In the genomic region with DNA sequence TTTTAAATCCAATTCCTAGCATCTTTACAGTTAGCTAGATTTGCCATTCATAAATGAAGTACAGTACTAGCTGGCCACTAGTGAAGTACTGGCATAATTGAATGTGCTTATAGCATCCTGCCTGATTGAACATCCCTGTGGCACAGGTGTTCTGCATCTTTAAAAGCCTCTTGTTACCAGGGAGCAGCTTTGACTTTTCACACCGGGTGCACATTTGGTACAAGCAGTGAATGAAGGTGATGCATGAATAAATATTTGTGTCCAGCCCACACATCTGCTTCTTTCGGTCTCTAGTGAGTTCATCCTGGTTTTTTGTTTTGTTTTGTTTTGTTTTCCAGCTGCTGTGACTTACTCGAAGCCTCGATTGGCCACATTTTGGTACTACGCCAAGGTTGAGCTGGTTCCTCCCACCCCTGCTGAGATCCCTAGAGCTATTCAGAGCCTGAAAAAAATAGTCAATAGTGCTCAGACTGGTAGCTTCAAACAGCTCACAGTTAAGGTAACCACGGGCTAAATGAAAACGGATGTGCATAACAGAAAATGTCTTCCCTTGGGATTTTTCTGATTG, we compare ENCODE assay signal across 12 cellular contexts. TPM values are rescaled to one million over a fixed set of nuclear protein-coding genes. Genes with fewer than 3 reads are reported as not detected.
DNase-seq lines count a peak whose midpoint lies in the region; ATAC-seq lines count a peak whose summit lies in the region.
"Had no signal": no experiment of that assay in that cellular context is flagged by ENCODE, and none has a peak within 500 bp of the region (broad histone marks: within the 10 kb centered on the region; RNA-seq: fewer than 3 reads in every experiment).

No MANE protein-coding gene starts in this region.

- peaks cover 78% of the 10 kb centered on the region for H3K36me3 Mint-ChIP-seq in stimulated activated naive CD8-positive, alpha-beta T cell treated with anti-CD3 and anti-CD28 coated beads, Interleukin-15, Interleukin-2, amounts not matched to agents 100 ng/mL and 50 ng/mL, for 24 hours (ENCODE audit: low read depth)

- H3K4me1 Mint-ChIP-seq in stimulated activated naive CD8-positive, alpha-beta T cell treated with anti-CD3 and anti-CD28 coated beads, Interleukin-15, Interleukin-2, amounts not matched to agents 100 ng/mL and 50 ng/mL, for 24 hours (ENCODE audit: low read depth): peaks cover 50% of the 10 kb centered on the region
- H3K4me1 Mint-ChIP-seq in stimulated activated naive CD8-positive, alpha-beta T cell treated with anti-CD3 and anti-CD28 coated beads, Interleukin-15, amount 100 ng/mL, for 72 hours: peaks cover 55% of the 10 kb centered on the region

- H3K27me3 Mint-ChIP-seq in stimulated activated naive CD8-positive, alpha-beta T cell treated with anti-CD3 and anti-CD28 coated beads, Interleukin-15, Interleukin-2, amounts not matched to agents 100 ng/mL and 50 ng/mL, for 24 hours: no peaks in the 10 kb centered on the region
- no peaks in the 10 kb centered on the region for H3K27me3 Mint-ChIP-seq in stimulated activated naive CD8-positive, alpha-beta T cell treated with anti-CD3 and anti-CD28 coated beads, Interleukin-15, amount 100 ng/mL, for 72 hours
- H3K27me3 Mint-ChIP-seq: IgD-negative memory B cell had no signal

- no peak for DNase-seq in stimulated activated naive CD8-positive, alpha-beta T cell treated with anti-CD3 and anti-CD28 coated beads, Interleukin-15, amount 100 ng/mL, for 72 hours
- DNase-seq in NCI-H2227 (lab: John Stamatoyannopoulos, UW; ENCODE audit: unreplicated experiment) (peak; percentile 35), fibroblast of gingiva (ENCODE audit: low read depth) (peak; percentile 54), ureter (ENCODE audit: low spot score) (no peak), KBM-7 (no peak)

- in situ Hi-C loops in KBM-7 (cut with MboI; ENCODE audit: low pct_unique_long_range_greater_than_20kb, low sequenced_read_pairs): no loop called here

- H3K27ac Mint-ChIP-seq in stimulated activated naive CD8-positive, alpha-beta T cell treated with anti-CD3 and anti-CD28 coated beads, Interleukin-15, Interleukin-2, amounts not matched to agents 100 ng/mL and 50 ng/mL, for 24 hours: peak overlapping the region; percentile 31
- H3K27ac Mint-ChIP-seq in stimulated activated naive CD8-positive, alpha-beta T cell treated with anti-CD3 and anti-CD28 coated beads, Interleukin-15, amount 100 ng/mL, for 72 hours: peak overlapping the region in 1 of 2 donors; percentile 41
- H3K27ac Mint-ChIP-seq: WTC11 had no signal

- H3K9me3 Mint-ChIP-seq in stimulated activated naive CD8-positive, alpha-beta T cell treated with anti-CD3 and anti-CD28 coated beads, Interleukin-15, Interleukin-2, amounts not matched to agents 100 ng/mL and 50 ng/mL, for 24 hours: no peaks in the 10 kb centered on the region
- H3K9me3 Mint-ChIP-seq in stimulated activated naive CD8-positive, alpha-beta T cell treated with anti-CD3 and anti-CD28 coated beads, Interleukin-15, amount 100 ng/mL, for 72 hours: no peaks in the 10 kb centered on the region
- H3K9me3 Mint-ChIP-seq: brain, IgD-negative memory B cell, nephron, WTC11 had no signal

- H3K4me3 Mint-ChIP-seq in stimulated activated naive CD8-positive, alpha-beta T cell treated with anti-CD3 and anti-CD28 coated beads, Interleukin-15, Interleukin-2, amounts not matched to agents 100 ng/mL and 50 ng/mL, for 24 hours: no peak overlapping the region
- no peak overlapping the region for H3K4me3 Mint-ChIP-seq in stimulated activated naive CD8-positive, alpha-beta T cell treated with anti-CD3 and anti-CD28 coated beads, Interleukin-15, amount 100 ng/mL, for 72 hours
- H3K4me3 Mint-ChIP-seq: WTC11 had no signal

- no peak for ATAC-seq in stimulated activated naive CD8-positive, alpha-beta T cell treated with anti-CD3 and anti-CD28 coated beads, Interleukin-15, amount 100 ng/mL, for 72 hours
- ATAC-seq in HG02884 (IDR thresholded peaks at IDR 0.05; ENCODE audit: unreplicated experiment) (no peak), HG02970 (IDR thresholded peaks at IDR 0.05; ENCODE audit: low FRiP score, unreplicated experiment) (no peak)
- ATAC-seq: WTC11 had no signal

RNA-seq across cellular contexts. Expression of a gene that starts 5.3 kb away (rescaled TPM):
- 174 TPM for total RNA-seq in ureter

RNA-seq across cellular contexts. Expression of a gene that starts 29.6 kb away (rescaled TPM):
- 106 TPM for total RNA-seq in ureter

RNA-seq across cellular contexts. Expression of a gene that starts 47.3 kb away (rescaled TPM):
- total RNA-seq in ureter: 46.5 TPM

Comparison
In these comparisons a context has a peak if more than half of its experiments do, and no peak if none do; other contexts are left out.
1. DNase-seq: peak in NCI-H2227 (single experiment) and fibroblast of gingiva (single experiment); none in stimulated activated naive CD8-positive, alpha-beta T cell treated with anti-CD3 and anti-CD28 coated beads, Interleukin-15, amount 100 ng/mL, for 72 hours (0 of 2), ureter (single experiment) and KBM-7 (single experiment).